In genomic region chr3:195914648-195915473, GRCh38 we compare ENCODE assay signal across 8 cellular contexts. TPM values are rescaled to one million over a fixed set of nuclear protein-coding genes. Genes with fewer than 3 reads are reported as not detected.
DNase-seq lines count a peak whose midpoint lies in the region; ATAC-seq and TF ChIP-seq lines count a peak whose summit lies in the region.

No MANE protein-coding gene starts in this region.

- no peaks in the 10 kb centered on the region for H3K27me3 Mint-ChIP-seq in activated T-cell treated with anti-CD3 and anti-CD28 coated beads, Interleukin-2, amount 50 U/mL, for 24 hours

- no peaks in the 10 kb centered on the region for H3K9me3 ChIP-seq in DND-41 (ENCODE audit: insufficient read depth, low read length, severe bottlenecking)
- no peaks in the 10 kb centered on the region for H3K9me3 ChIP-seq in KOPT-K1 (ENCODE audit: insufficient read depth, low read length, poor library complexity, severe bottlenecking)
- no peaks in the 10 kb centered on the region for H3K9me3 ChIP-seq in osteoblast (ENCODE audit: low read depth, low read length)
- no peaks in the 10 kb centered on the region for H3K9me3 ChIP-seq in thymus (ENCODE audit: control insufficient read depth)

- DNase-seq in DND-41 (peak; percentile 88), foreskin fibroblast (peak; percentile 97 to 99), osteoblast (ENCODE audit: insufficient read length, low spot score, missing footprints) (peak; percentile 98), NCI-H1105 (lab: John Stamatoyannopoulos, UW) (no peak)
- DNase-seq in activated T-cell treated with anti-CD3 and anti-CD28 coated beads, Interleukin-2, amount 50 U/mL, for 24 hours = peak; percentile 94

- TF ChIP-seq CTCF in DND-41 (IDR thresholded peaks at IDR 0.05; ENCODE audit: borderline replicate concordance, extremely low read depth, low read length, poor library complexity, severe bottlenecking) (peak; percentile 96), foreskin fibroblast (IDR thresholded peaks at IDR 0.05; ENCODE audit: low read depth, low read length) (peak; percentile 98), osteoblast (IDR thresholded peaks at IDR 0.05; ENCODE audit: extremely low read depth, low read depth, low read length) (peak; percentile 99)

- WGBS in thymus = 48% methylated on average over 14 of the region's 14 CpGs

- peak; percentile 97 for ATAC-seq in DND-41 (ENCODE audit: insufficient read depth, low read depth)
- peak; percentile 72 for ATAC-seq in GM21737 (IDR thresholded peaks at IDR 0.05; ENCODE audit: unreplicated experiment)

- H3K4me2 ChIP-seq in DND-41 (ENCODE audit: insufficient read depth, low read length) (peak overlapping the region; percentile 42), osteoblast (ENCODE audit: insufficient read depth, low read length) (peak overlapping the region; percentile 82)

- H3K9me3 Mint-ChIP-seq in activated T-cell treated with anti-CD3 and anti-CD28 coated beads, Interleukin-2, amount 50 U/mL, for 24 hours = no peaks in the 10 kb centered on the region

- peak overlapping the region; percentile 85 for H3K27ac Mint-ChIP-seq in activated T-cell treated with anti-CD3 and anti-CD28 coated beads, Interleukin-2, amount 50 U/mL, for 24 hours

- H3K4me1 Mint-ChIP-seq in activated T-cell treated with anti-CD3 and anti-CD28 coated beads, Interleukin-2, amount 50 U/mL, for 24 hours (ENCODE audit: low read depth) = peaks cover 20% of the 10 kb centered on the region

- H3K9ac ChIP-seq in DND-41 (ENCODE audit: low read depth, low read length) = no peak overlapping the region

- no peak overlapping the region for H3K4me3 ChIP-seq in DND-41 (ENCODE audit: low read depth in 1 of 2, low read length in 2 of 2)
- no peak overlapping the region for H3K4me3 ChIP-seq in foreskin fibroblast (ENCODE audit: low read depth in 1 of 2, low read length in 2 of 2)
- peak overlapping the region; percentile 59 for H3K4me3 ChIP-seq in osteoblast (ENCODE audit: insufficient read depth, low read length)
- no peak overlapping the region for H3K4me3 ChIP-seq in thymus (ENCODE audit: low read length)

- H2AFZ ChIP-seq in DND-41 (ENCODE audit: low read depth, low read length) (peak overlapping the region; percentile 46; the same call in 1 of the 2 replicates), osteoblast (ENCODE audit: low read length) (peak overlapping the region; percentile 82)

- H3K27me3 ChIP-seq in DND-41 (ENCODE audit: insufficient read depth, low read length, poor library complexity) (no peaks in the 10 kb centered on the region), osteoblast (ENCODE audit: insufficient read depth, low read length) (peaks cover 14% of the 10 kb centered on the region), thymus (ENCODE audit: control insufficient read depth, insufficient read depth) (no peaks in the 10 kb centered on the region)

- H4K20me1 ChIP-seq in DND-41 (ENCODE audit: insufficient read depth, low read length) (no peaks in the 10 kb centered on the region), osteoblast (ENCODE audit: insufficient read depth, low read length) (no peaks in the 10 kb centered on the region)

- H3K36me3 ChIP-seq in DND-41 (ENCODE audit: insufficient read depth, low read length) (no peaks in the 10 kb centered on the region), KOPT-K1 (ENCODE audit: insufficient read depth, low read length) (no peaks in the 10 kb centered on the region), osteoblast (ENCODE audit: insufficient read depth, low read length) (no peaks in the 10 kb centered on the region), thymus (ENCODE audit: control insufficient read depth, insufficient read depth) (no peaks in the 10 kb centered on the region)

- H3K36me3 Mint-ChIP-seq in activated T-cell treated with anti-CD3 and anti-CD28 coated beads, Interleukin-2, amount 50 U/mL, for 24 hours (ENCODE audit: low read depth) = no peaks in the 10 kb centered on the region

- H3K4me1 ChIP-seq in DND-41 (ENCODE audit: insufficient read depth, low read length) (peaks cover 21% of the 10 kb centered on the region), osteoblast (ENCODE audit: insufficient read depth, low read length) (peaks cover 6% of the 10 kb centered on the region), thymus (ENCODE audit: control insufficient read depth, insufficient read depth, low read length) (peaks cover 4% of the 10 kb centered on the region)

- 0 out of 2 replicates have a peak overlapping the region, but pooled peaks have one; percentile 37 for H3K27ac ChIP-seq in DND-41 (ENCODE audit: low read length)
- peak overlapping the region; percentile 34 for H3K27ac ChIP-seq in KOPT-K1 (ENCODE audit: low read depth, low read length, poor library complexity, severe bottlenecking)
- H3K27ac ChIP-seq in osteoblast (ENCODE audit: low read depth, low read length) = peak overlapping the region; percentile 89
- peak overlapping the region; percentile 22 for H3K27ac ChIP-seq in thymus (ENCODE audit: low read depth)

- H3K79me2 ChIP-seq in DND-41 (ENCODE audit: insufficient read depth, low read length) (no peaks in the 10 kb centered on the region), osteoblast (ENCODE audit: insufficient read depth, low read length) (no peaks in the 10 kb centered on the region)

- no peak overlapping the region for H3K4me3 Mint-ChIP-seq in activated T-cell treated with anti-CD3 and anti-CD28 coated beads, Interleukin-2, amount 50 U/mL, for 24 hours

RNA-seq across cellular contexts. Expression of gene TNK2, which starts 6.5 kb away (rescaled TPM):
- total RNA-seq in osteoblast = 10.6 and 11.6 TPM in 2 replicates
- polyA plus RNA-seq in thymus = 101 TPM

Comparison
In these comparisons a context has a peak if more than half of its experiments do, and no peak if none do; other contexts are left out.
1. H3K27ac ChIP-seq: peak in every context shown above with its lines; median percentile 89 in osteoblast; 37 in DND-41; 34 in KOPT-K1; 22 in thymus.